ENCODE assay signal across 22 cellular contexts in genomic region chr3:149632225-149632624, GRCh38.
"Had no signal": no experiment of that assay in that cellular context is flagged by ENCODE, and none has a peak within 500 bp of the region (broad histone marks: within the 10 kb centered on the region; RNA-seq: fewer than 3 reads in every experiment).

No MANE protein-coding gene starts in this region.

- H3K36me3 ChIP-seq: neutrophil, pancreas, prostate gland, stomach, thyroid gland, upper lobe of right lung, uterus had no signal

- H3K27ac ChIP-seq: neutrophil, pancreas, prostate gland, stomach, thyroid gland, upper lobe of right lung, uterus had no signal

- H3K27me3 ChIP-seq: pancreas, stomach, thyroid gland, tibial nerve, upper lobe of right lung, uterus had no signal

- DNase-seq: naive thymus-derived CD4-positive, alpha-beta T cell; natural killer cell; nucleus accumbens; pancreas; right cardiac atrium; stimulated activated CD4-positive, alpha-beta T cell treated with anti-CD3 and anti-CD28 coated beads, Interleukin-15, amount 100 ng/mL, for 24 hours; stimulated activated CD4-positive, alpha-beta T cell treated with anti-CD3 and anti-CD28 coated beads, Interleukin-2, amount 100 ng/mL, for 24 hours; stimulated activated CD4-positive, alpha-beta T cell treated with anti-CD3 and anti-CD28 coated beads, Interleukin-2, amount 100 ng/mL, for 48 hours; stimulated activated CD4-positive, alpha-beta T cell treated with anti-CD3 and anti-CD28 coated beads, Interleukin-4, amount 100 ng/mL, for 24 hours; stimulated activated naive B cell treated with anti-CD40 and anti-IgM and Interleukin-4, amounts not matched to agents 10 μg/mL and 1 μg/mL and 100 μg/mL, for 72 hours; stimulated activated naive CD4-positive, alpha-beta T cell treated with Interleukin-2 at 50 U/mL for 16 hours; stomach; thyroid gland; upper lobe of right lung; uterus had no signal

- ATAC-seq: naive thymus-derived CD4-positive, alpha-beta T cell; natural killer cell; pancreas; right cardiac atrium; sciatic nerve; stimulated activated effector memory CD8-positive, alpha-beta T cell treated with anti-CD3 and anti-CD28 coated beads, Interleukin-12 subunit alpha, Interleukin-12 subunit beta, amount 100 ng/mL, for 72 hours; stimulated activated naive B cell treated with anti-CD40 and anti-IgM and Interleukin-4, amounts not matched to agents 10 μg/mL and 1 μg/mL and 100 μg/mL, for 72 hours; upper lobe of right lung had no signal

- H3K9me3 ChIP-seq: neutrophil, pancreas, prostate gland, stomach, thoracic aorta, thyroid gland, tibial nerve, upper lobe of right lung, uterus had no signal

- H3K4me3 ChIP-seq: pancreas, prostate gland, skin epidermis, stomach, thoracic aorta, thyroid gland, tibial nerve, upper lobe of right lung, uterus had no signal

- H3K4me1 ChIP-seq: pancreas, uterus had no signal
